In genomic region chr14:91060472-91061308, GRCh38 we compare ENCODE assay signal across 1 cellular context.
A peak's percentile ranks its signal among the peaks of the same experiment; 100 is the strongest.
TF ChIP-seq lines count a peak whose summit lies in the region.

Gene RPS6KA5 (minus strand): TSS chr14:91060641. CDS start chr14:91060434, 207 bp downstream.

TF ChIP-seq in K562, 482 proteins besides CTCF, POLR2A, EP300 and RAD21 (continued from another document and continues in another):
- TF ChIP-seq CHCHD3 (CRISPR knock-in tag; IDR thresholded peaks at IDR 0.05), result no peak
- TF ChIP-seq ZNF311 (CRISPR knock-in tag; IDR thresholded peaks at IDR 0.05), result no peak
- no peak for TF ChIP-seq MCM3 (IDR thresholded peaks at IDR 0.05)
- no peak for TF ChIP-seq ELK1 (CRISPR knock-in tag; IDR thresholded peaks at IDR 0.05)
- TF ChIP-seq HOXB6 (CRISPR knock-in tag; IDR thresholded peaks at IDR 0.05; ENCODE audit: borderline replicate concordance), result no peak
- no peak for TF ChIP-seq ZZZ3 (IDR thresholded peaks at IDR 0.05)
- no peak for TF ChIP-seq HMG20A (CRISPR knock-in tag; conservative IDR thresholded peaks at IDR 0.05)
- TF ChIP-seq ZNF407 (IDR thresholded peaks at IDR 0.05; ENCODE audit: low read depth), result peak; percentile 75
- TF ChIP-seq ZNF586 (CRISPR knock-in tag; conservative IDR thresholded peaks at IDR 0.05), result no peak
- TF ChIP-seq ZNF217 (CRISPR knock-in tag; IDR thresholded peaks at IDR 0.05), result no peak
- TF ChIP-seq ZBTB7A (IDR thresholded peaks at IDR 0.05; ENCODE audit: borderline replicate concordance, control insufficient read depth, low read depth, low read length), result peak; percentile 42; the same call in 1 of the 2 replicates
- no peak for TF ChIP-seq ELF4 (CRISPR knock-in tag; IDR thresholded peaks at IDR 0.05)
- TF ChIP-seq ZNF143 (CRISPR knock-in tag; IDR thresholded peaks at IDR 0.05), result no peak
- TF ChIP-seq ARID3A (IDR thresholded peaks at IDR 0.05; ENCODE audit: borderline replicate concordance, low read depth, low read length), result no peak
- TF ChIP-seq SPI1 (IDR thresholded peaks at IDR 0.05; ENCODE audit: borderline replicate concordance, low read depth, low read length), result no peak
- no peak for TF ChIP-seq SMARCE1 (IDR thresholded peaks at IDR 0.05)
- no peak for TF ChIP-seq MTA2 (IDR thresholded peaks at IDR 0.05; ENCODE audit: low read depth)
- no peak for TF ChIP-seq SNRNP70 (optimal IDR thresholded peaks at IDR 0.05; ENCODE audit: low read depth, low read length)
- TF ChIP-seq MEF2D (tag; conservative IDR thresholded peaks at IDR 0.05; ENCODE audit: low read depth), result no peak
- TF ChIP-seq PTRF (tag; IDR thresholded peaks at IDR 0.05), result no peak
- TF ChIP-seq PHTF2 (CRISPR knock-in tag; IDR thresholded peaks at IDR 0.05), result no peak
- TF ChIP-seq C11orf30 (IDR thresholded peaks at IDR 0.05; ENCODE audit: low read depth), result no peak
- TF ChIP-seq SNAPC5 (CRISPR knock-in tag; IDR thresholded peaks at IDR 0.05), result no peak
- no peak for TF ChIP-seq IRF9 (tag; IDR thresholded peaks at IDR 0.05)
- no peak for TF ChIP-seq TEAD4 (IDR thresholded peaks at IDR 0.05; ENCODE audit: low read length)
- no peak for TF ChIP-seq TEAD4 (CRISPR knock-in tag; IDR thresholded peaks at IDR 0.05; ENCODE audit: borderline replicate concordance)
- peak; percentile 55; the same call in 1 of the 2 replicates for TF ChIP-seq LCOR (CRISPR knock-in tag; IDR thresholded peaks at IDR 0.05)
- no peak for TF ChIP-seq NFXL1 (CRISPR knock-in tag; IDR thresholded peaks at IDR 0.05)
- TF ChIP-seq ZNF449 (CRISPR knock-in tag; IDR thresholded peaks at IDR 0.05), result no peak
- peak; percentile 68 for TF ChIP-seq U2AF1 (optimal IDR thresholded peaks at IDR 0.05; ENCODE audit: low read depth, low read length)
- TF ChIP-seq ZNF274 (IDR thresholded peaks at IDR 0.05; ENCODE audit: borderline replicate concordance, low read depth, low read length), result no peak
- no peak for TF ChIP-seq PREB (CRISPR knock-in tag; IDR thresholded peaks at IDR 0.05)
- no peak for TF ChIP-seq CBFA2T3 (IDR thresholded peaks at IDR 0.05)
- TF ChIP-seq SREBF1 (IDR thresholded peaks at IDR 0.05; ENCODE audit: borderline replicate concordance, low read depth, low read length), result no peak
- no peak for TF ChIP-seq ZBTB5 (IDR thresholded peaks at IDR 0.05)
- no peak for TF ChIP-seq SMC3 (conservative IDR thresholded peaks at IDR 0.05; ENCODE audit: insufficient read depth, low read depth, low read length)
- TF ChIP-seq RBM22 (IDR thresholded peaks at IDR 0.05; ENCODE audit: low read depth, low read length, poor library complexity, severe bottlenecking), result no peak
- 0 out of 4 replicates have a peak, but pooled peaks of 1 of the 2 experiments have one; percentile 39 for TF ChIP-seq NONO (IDR thresholded peaks at IDR 0.05; ENCODE audit: low read depth in 2 of 2, low read length in 1 of 2)
- TF ChIP-seq E2F4 (CRISPR knock-in tag; IDR thresholded peaks at IDR 0.05; ENCODE audit: low read depth), result no peak
- TF ChIP-seq MECOM (CRISPR knock-in tag; IDR thresholded peaks at IDR 0.05), result no peak
- peak; percentile 64; the same call in 1 of the 2 replicates for TF ChIP-seq MTA3 (IDR thresholded peaks at IDR 0.05; ENCODE audit: borderline replicate concordance)
- no peak for TF ChIP-seq ATF6 (CRISPR knock-in tag; IDR thresholded peaks at IDR 0.05)
- no peak for TF ChIP-seq NFE2L1 (tag; IDR thresholded peaks at IDR 0.05; ENCODE audit: borderline replicate concordance, low read depth)
- no peak for TF ChIP-seq BDP1 (IDR thresholded peaks at IDR 0.05; ENCODE audit: insufficient read depth, insufficient read length)
- TF ChIP-seq NFATC3 (IDR thresholded peaks at IDR 0.05), result no peak
- TF ChIP-seq GATAD2B (IDR thresholded peaks at IDR 0.05; ENCODE audit: borderline replicate concordance), result no peak
- TF ChIP-seq ZFP30 (CRISPR knock-in tag; IDR thresholded peaks at IDR 0.05; ENCODE audit: borderline replicate concordance), result no peak
- TF ChIP-seq FOXJ3 (CRISPR knock-in tag; IDR thresholded peaks at IDR 0.05), result peak; percentile 95
